8 cellular contexts compared by ENCODE assay signal in genomic region chr22:24273031-24273430, GRCh38. TPM values are rescaled to one million over a fixed set of nuclear protein-coding genes. Genes with fewer than 3 reads are reported as not detected.
DNase-seq lines count a peak whose midpoint lies in the region; ATAC-seq, FAIRE-seq and TF ChIP-seq lines count a peak whose summit lies in the region.
"Not testable (repeated sequence)": the region's sequence is repeated elsewhere in the genome, so short reads cannot be mapped to it uniquely, and the experiment has no call there.

No MANE protein-coding gene starts in this region.

- not testable (repeated sequence) for TF ChIP-seq CTCF in OCI-LY7 (conservative IDR thresholded peaks at IDR 0.05; ENCODE audit: low read length); K562 (IDR thresholded peaks at IDR 0.05 in 2 of 3, conservative IDR thresholded peaks at IDR 0.05 in 1 of 3; ENCODE audit: insufficient read depth in 2 of 3, low read depth in 1 of 3, low read length in 3 of 3); smooth muscle cell (IDR thresholded peaks at IDR 0.05; ENCODE audit: borderline replicate concordance, insufficient read depth, poor library complexity, severe bottlenecking)

- H3K27ac ChIP-seq in ACC112 (ENCODE audit: low read depth, low read length); OCI-LY7 (ENCODE audit: low read depth, low read length, poor library complexity, severe bottlenecking); K562 (ENCODE audit: extremely low read depth, low read depth, low read length); mesenchymal stem cell (ENCODE audit: low read length, poor library complexity, severe bottlenecking); smooth muscle cell (ENCODE audit: low read depth): not testable (repeated sequence)

- H4K91ac ChIP-seq in mesenchymal stem cell (ENCODE audit: low read length) = not testable (repeated sequence)

- FAIRE-seq in K562 (lab: Jason Lieb, UNC) = not testable (repeated sequence)

- not testable (repeated sequence) for H3K4me1 ChIP-seq in ACC112 (ENCODE audit: control insufficient read depth, insufficient read depth, low read length, unreplicated experiment); mesenchymal stem cell (ENCODE audit: control insufficient read depth, insufficient read depth, low read depth, low read length)
- H3K4me1 ChIP-seq in OCI-LY7 (ENCODE audit: insufficient read depth, low read length, poor library complexity, severe bottlenecking) (peaks cover 26% of the 10 kb centered on the region), K562 (replicated peaks in 1 of 2; ENCODE audit: control insufficient read depth in 2 of 2, insufficient read depth in 2 of 2, low read length in 2 of 2) (peaks cover 0 to 17% of the 10 kb centered on the region in 2 experiments; a peak in 2 of 5 replicates), smooth muscle cell (ENCODE audit: low read depth) (peaks cover 26% of the 10 kb centered on the region)

- H4K8ac ChIP-seq in mesenchymal stem cell (ENCODE audit: low read length) = not testable (repeated sequence)

- not testable (repeated sequence) for H3K36me3 ChIP-seq in ACC112 (ENCODE audit: insufficient read depth, low read length); K562 (ENCODE audit: control insufficient read depth, insufficient read depth, low read length); mesenchymal stem cell (ENCODE audit: control insufficient read depth in 1 of 2, insufficient read depth in 2 of 2, low read depth in 1 of 2, low read length in 2 of 2); smooth muscle cell (ENCODE audit: low read depth)
- H3K36me3 ChIP-seq in OCI-LY7 (ENCODE audit: insufficient read depth, low read length) = peaks cover 18% of the 10 kb centered on the region

- CTCF ChIA-PET in OCI-LY7 (lab: Charles Lee; ENCODE audit: unreplicated experiment); K562 (lab: Yijun Ruan, JAX; ENCODE audit: low intra/inter-chr PET ratio): not testable (repeated sequence)

- intact Hi-C loops in OCI-LY7 (cut with micrococcal nuclease; ENCODE audit: unreplicated experiment); activated T-helper 2 cell treated with anti-CD3 and anti-CD28 coated beads, Interferon-gamma antibody, Interleukin-2, Interleukin-4, amounts not matched to agents 10 μg/mL and 5 μg/mL and 100 μg/mL, durations not matched to agents 14 hours and 24 hours and 36 hours (cut with micrococcal nuclease); K562 (cut with micrococcal nuclease): not testable (repeated sequence)

- H3K9me1 ChIP-seq in K562 (ENCODE audit: control insufficient read depth, insufficient read depth, low read length) = not testable (repeated sequence)

- not testable (repeated sequence) for H3K9ac ChIP-seq in K562 (ENCODE audit: insufficient read depth in 1 of 2, low read depth in 2 of 2, low read length in 2 of 2); smooth muscle cell (ENCODE audit: low read depth)
- peak overlapping the region; percentile 55 for H3K9ac ChIP-seq in mesenchymal stem cell (ENCODE audit: low read length)

- not testable (repeated sequence) for H3K27me3 Mint-ChIP-seq in activated T-helper 2 cell treated with anti-CD3 and anti-CD28 coated beads, Interferon-gamma antibody, Interleukin-2, Interleukin-4, amounts not matched to agents 10 μg/mL and 5 μg/mL and 100 μg/mL, durations not matched to agents 14 hours and 24 hours and 36 hours (ENCODE audit: low read depth)

- H3K27me3 ChIP-seq in ACC112 (ENCODE audit: insufficient read depth, low read length); K562 (ENCODE audit: control insufficient read depth in 2 of 2, insufficient read depth in 2 of 2, low read length in 2 of 2); mesenchymal stem cell (ENCODE audit: control insufficient read depth in 1 of 2, insufficient read depth in 1 of 2, low read length in 2 of 2); smooth muscle cell (ENCODE audit: low read depth): not testable (repeated sequence)

- DNase-seq in OCI-LY7 (ENCODE audit: low spot score); activated T-helper 2 cell treated with anti-CD3 and anti-CD28 coated beads, Interferon-gamma antibody, Interleukin-2, Interleukin-4, amounts not matched to agents 10 μg/mL and 5 μg/mL and 100 μg/mL, durations not matched to agents 14 hours and 24 hours and 36 hours (ENCODE audit: low spot score); K562 (ENCODE audit: extremely low read depth in 1 of 4, low spot score in 3 of 4); mesenchymal stem cell; smooth muscle cell (lab: John Stamatoyannopoulos, UW; ENCODE audit: unreplicated experiment): not testable (repeated sequence)

- TF ChIP-seq EP300 in K562 (IDR thresholded peaks at IDR 0.05; ENCODE audit: low read length) = not testable (repeated sequence)

- peaks cover 28% of the 10 kb centered on the region for H3K36me3 Mint-ChIP-seq in activated T-helper 2 cell treated with anti-CD3 and anti-CD28 coated beads, Interferon-gamma antibody, Interleukin-2, Interleukin-4, amounts not matched to agents 10 μg/mL and 5 μg/mL and 100 μg/mL, durations not matched to agents 14 hours and 24 hours and 36 hours (ENCODE audit: low read depth)

- not testable (repeated sequence) for H4K20me1 ChIP-seq in OCI-LY7 (ENCODE audit: insufficient read depth, low read length); K562 (replicated peaks; ENCODE audit: control insufficient read depth, insufficient read depth, low read length)
- H4K20me1 ChIP-seq in smooth muscle cell (ENCODE audit: low read depth) = peaks cover 45% of the 10 kb centered on the region

- 15% methylated on average over 2 of the region's 2 CpGs for WGBS in K562 (ENCODE audit: insufficient coverage, low coverage, missing lambda C conversion rate)
- WGBS in mesenchymal stem cell = no CpG with 5 or more reads among the region's 2 CpGs
- WGBS in smooth muscle cell (ENCODE audit: low lambda C conversion rate) = 98% methylated on average over 2 of the region's 2 CpGs

- not testable (repeated sequence) for H3K14ac ChIP-seq in mesenchymal stem cell (ENCODE audit: low read length in 2 of 2)

- peak; percentile 25 for ATAC-seq in GM18520 (IDR thresholded peaks at IDR 0.05; ENCODE audit: unreplicated experiment)
- peak; percentile 71 to 73 for ATAC-seq in activated CD4-positive, CD25-positive, alpha-beta regulatory T cell treated with anti-CD3 and anti-CD28 coated beads, Interleukin-2, amount 50 U/mL, for 24 hours
- not testable (repeated sequence) for ATAC-seq in K562

- in situ Hi-C loops in K562 (cut with MboI) = loop anchor here (25.0 kb wide), 1 partner anchor 1336 kb away; no protein-coding TSS in a partner anchor

- H3K4me2 ChIP-seq in OCI-LY7 (ENCODE audit: low read length) (peak overlapping the region; percentile 80), smooth muscle cell (peak overlapping the region; percentile 1)
- H3K4me2 ChIP-seq in K562 (ENCODE audit: insufficient read depth, low read length); mesenchymal stem cell (ENCODE audit: low read length, poor library complexity, severe bottlenecking): not testable (repeated sequence)

- H2BK12ac ChIP-seq in mesenchymal stem cell (ENCODE audit: low read length in 2 of 2) = not testable (repeated sequence)

- H3K79me2 ChIP-seq in ACC112 (ENCODE audit: control insufficient read depth, insufficient read depth, low read length, unreplicated experiment) (peaks cover 55% of the 10 kb centered on the region), OCI-LY7 (ENCODE audit: insufficient read depth, low read depth, low read length) (peaks cover 64% of the 10 kb centered on the region), K562 (ENCODE audit: control insufficient read depth, insufficient read depth, low read length) (peaks cover 50% of the 10 kb centered on the region), smooth muscle cell (ENCODE audit: low read depth) (peaks cover 64% of the 10 kb centered on the region)

- H2BK15ac ChIP-seq in mesenchymal stem cell (ENCODE audit: low read depth, poor library complexity, severe bottlenecking) = not testable (repeated sequence)

- not testable (repeated sequence) for H2BK5ac ChIP-seq in mesenchymal stem cell (ENCODE audit: low read depth, low read length, poor library complexity, severe bottlenecking)

- not testable (repeated sequence) for H2BK120ac ChIP-seq in mesenchymal stem cell (ENCODE audit: low read depth, low read length)

- not testable (repeated sequence) for H3K23ac ChIP-seq in mesenchymal stem cell (ENCODE audit: low read length in 2 of 2)

- H3K27ac Mint-ChIP-seq in activated T-helper 2 cell treated with anti-CD3 and anti-CD28 coated beads, Interferon-gamma antibody, Interleukin-2, Interleukin-4, amounts not matched to agents 10 μg/mL and 5 μg/mL and 100 μg/mL, durations not matched to agents 14 hours and 24 hours and 36 hours = not testable (repeated sequence)

- H2AFZ ChIP-seq in ACC112 (ENCODE audit: low read length, unreplicated experiment); OCI-LY7 (ENCODE audit: low read length); K562 (ENCODE audit: low read depth, low read length); mesenchymal stem cell (ENCODE audit: low read depth, low read length); smooth muscle cell (ENCODE audit: low read depth): not testable (repeated sequence)

- not testable (repeated sequence) for H2AK5ac ChIP-seq in mesenchymal stem cell (ENCODE audit: low read length, severe bottlenecking)

- peaks cover 24% of the 10 kb centered on the region for H3K4me1 Mint-ChIP-seq in activated T-helper 2 cell treated with anti-CD3 and anti-CD28 coated beads, Interferon-gamma antibody, Interleukin-2, Interleukin-4, amounts not matched to agents 10 μg/mL and 5 μg/mL and 100 μg/mL, durations not matched to agents 14 hours and 24 hours and 36 hours (ENCODE audit: low read depth)

- not testable (repeated sequence) for TF ChIP-seq RAD21 in K562 (CRISPR knock-in tag; conservative IDR thresholded peaks at IDR 0.05 in 1 of 2, IDR thresholded peaks at IDR 0.05 in 1 of 2)

- not testable (repeated sequence) for H3K79me1 ChIP-seq in mesenchymal stem cell (replicated peaks; ENCODE audit: low read length, poor library complexity, severe bottlenecking)

- not testable (repeated sequence) for H3K18ac ChIP-seq in mesenchymal stem cell (ENCODE audit: low read depth in 1 of 2, low read length in 2 of 2)

- not testable (repeated sequence) for TF ChIP-seq POLR2A in K562 (conservative IDR thresholded peaks at IDR 0.05)

- not testable (repeated sequence) for BruUV-seq in OCI-LY7 (replicated peaks; lab: Mats Ljungman, UMichigan); K562 (replicated peaks; lab: Mats Ljungman, UMichigan)

- H3K9me2 ChIP-seq in OCI-LY7 (ENCODE audit: insufficient read depth, low read length) = not testable (repeated sequence)

- H3K4ac ChIP-seq in mesenchymal stem cell (ENCODE audit: low read depth in 1 of 2, low read length in 2 of 2) = not testable (repeated sequence)

- not testable (repeated sequence) for H3K9me3 Mint-ChIP-seq in activated T-helper 2 cell treated with anti-CD3 and anti-CD28 coated beads, Interferon-gamma antibody, Interleukin-2, Interleukin-4, amounts not matched to agents 10 μg/mL and 5 μg/mL and 100 μg/mL, durations not matched to agents 14 hours and 24 hours and 36 hours

- H3K4me3 ChIP-seq in ACC112 (ENCODE audit: low read depth, low read length) (peak overlapping the region; percentile 31; the same call in 1 of the 2 replicates), OCI-LY7 (ENCODE audit: low read depth, low read length, poor library complexity, severe bottlenecking) (peak overlapping the region; percentile 95), mesenchymal stem cell (ENCODE audit: insufficient read depth in 1 of 2, low read depth in 1 of 2, low read length in 2 of 2) (peak overlapping the region in 1 of 2 experiments; percentile 96)
- H3K4me3 ChIP-seq in K562, smooth muscle cell: not testable (repeated sequence)

- H3K9me3 ChIP-seq in OCI-LY7 (ENCODE audit: low read length); K562 (replicated peaks; ENCODE audit: control insufficient read depth, insufficient read depth, low read depth, low read length); mesenchymal stem cell (ENCODE audit: control insufficient read depth, low read length); smooth muscle cell (replicated peaks; ENCODE audit: low read depth): not testable (repeated sequence)

- H3F3A ChIP-seq in smooth muscle cell (ENCODE audit: low read depth) = not testable (repeated sequence)

- POLR2A ChIA-PET in OCI-LY7 (lab: Charles Lee) = interaction anchor here (1.0 to 1.6 kb wide), 2 partner anchors 12 to 154 kb away, joined by 3 read pairs; no protein-coding TSS in a partner anchor
- POLR2A ChIA-PET in K562 (lab: Yijun Ruan, JAX) = not testable (repeated sequence)

- H3K4me3 Mint-ChIP-seq in activated T-helper 2 cell treated with anti-CD3 and anti-CD28 coated beads, Interferon-gamma antibody, Interleukin-2, Interleukin-4, amounts not matched to agents 10 μg/mL and 5 μg/mL and 100 μg/mL, durations not matched to agents 14 hours and 24 hours and 36 hours (ENCODE audit: low read depth) = peak overlapping the region; percentile 49

RNA-seq across cellular contexts. Expression of gene SPECC1L, which starts 2.4 kb away (rescaled TPM):
- 42.4 and 47.0 TPM in 2 replicates for total RNA-seq in OCI-LY7 (2014; rRNA removed; shearing (Covaris generic))
- total RNA-seq in OCI-LY7 (2022) (65.5 and 66.2 TPM in 2 replicates), K562 (2014; rRNA removed) (11.5 and 15.4 TPM in 2 replicates), K562 (2014; rRNA removed; fragmentation: Illumina TruSeq; extraction: Trizol) (17.6 and 19.4 TPM in 2 replicates), K562 (2015; rRNA removed; fragmentation: Illumina TruSeq; extraction: Trizol) (19.2 and 20.3 TPM in 2 replicates), K562 (2021) (26.0 and 27.9 TPM in 2 replicates), smooth muscle cell (19.1 and 19.5 TPM in 2 replicates)
- 35.9 and 40.9 TPM in 2 replicates for total RNA-seq in activated T-helper 2 cell treated with anti-CD3 and anti-CD28 coated beads, Interferon-gamma antibody, Interleukin-2, Interleukin-4, amounts not matched to agents 10 μg/mL and 5 μg/mL and 100 μg/mL, durations not matched to agents 14 hours and 24 hours and 36 hours
- 26.8 and 55.2 TPM in 2 replicates for total RNA-seq in K562 (2011; cell fraction: chromatin; rRNA removed; ENCODE audit: low replicate concordance)
- 14.2 and 18.8 TPM in 2 replicates for total RNA-seq in K562 (2011; cell fraction: nucleolus; rRNA removed)
- total RNA-seq in K562 (2011; cell fraction: nucleoplasm; rRNA removed) = 20.5 and 27.3 TPM in 2 replicates
- polyA plus RNA-seq in K562 (2011; rRNA removed) (13.0 and 15.8 TPM in 2 replicates), K562 (2014; fragmentation: Illumina TruSeq; extraction: Trizol) (11.7 and 14.5 TPM in 2 replicates), K562 (2014; fragmentation: Nextera tagmentation; extraction: Ambion mirVana) (1 to 10 TPM; 1.4 to 2.6 TPM), K562 (2014; rRNA removed) (9.1 and 9.8 TPM in 2 replicates), smooth muscle cell (10.0 and 16.1 TPM in 2 replicates)
- polyA plus RNA-seq in K562 (2011; cell fraction: cytosol; rRNA removed) = 9.1 and 9.5 TPM in 2 replicates
- 15.3 and 16.7 TPM in 2 replicates for polyA plus RNA-seq in K562 (2011; cell fraction: nucleus; rRNA removed)
- polyA plus RNA-seq in K562 (2012) = 11.1 and 12.7 TPM in 2 replicates
- polyA minus RNA-seq in K562 (2011; rRNA and poly(A)+ RNA removed) = 35.3 and 44.3 TPM in 2 replicates
- 14.5 and 16.0 TPM in 2 replicates for polyA minus RNA-seq in K562 (2011; cell fraction: cytosol; rRNA and poly(A)+ RNA removed)
- 11.0 and 24.5 TPM in 2 replicates for polyA minus RNA-seq in K562 (2011; cell fraction: nucleus; rRNA and poly(A)+ RNA removed)
- 28.6 TPM for polyA plus RNA-seq in mesenchymal stem cell (2013, experiment 1 of 2)
- 31.0 TPM for polyA plus RNA-seq in mesenchymal stem cell (2013, experiment 2 of 2)

RNA-seq across cellular contexts. Expression of gene GGT5, which starts 28.1 kb away (rescaled TPM):
- 0.06 and 0.10 TPM in 2 replicates for total RNA-seq in OCI-LY7 (2014; rRNA removed; shearing (Covaris generic))
- not detected in 2 replicates for total RNA-seq in OCI-LY7 (2022)
- total RNA-seq in activated T-helper 2 cell treated with anti-CD3 and anti-CD28 coated beads, Interferon-gamma antibody, Interleukin-2, Interleukin-4, amounts not matched to agents 10 μg/mL and 5 μg/mL and 100 μg/mL, durations not matched to agents 14 hours and 24 hours and 36 hours = 0.05 TPM in 1 of 2 replicates, not detected in the other
- total RNA-seq in K562 (2011; cell fraction: chromatin; rRNA removed; ENCODE audit: low replicate concordance) = 0.84 and 2.9 TPM in 2 replicates
- 0.26 and 1.3 TPM in 2 replicates for total RNA-seq in K562 (2011; cell fraction: nucleolus; rRNA removed)
- 0.44 and 0.84 TPM in 2 replicates for total RNA-seq in K562 (2011; cell fraction: nucleoplasm; rRNA removed)
- total RNA-seq in K562 (2014; rRNA removed) = 0.16 TPM in 1 of 2 replicates, not detected in the other
- total RNA-seq in K562 (2014; rRNA removed; fragmentation: Illumina TruSeq; extraction: Trizol) = not detected in 2 replicates
- 0.19 and 0.69 TPM in 2 replicates for total RNA-seq in K562 (2015; rRNA removed; fragmentation: Illumina TruSeq; extraction: Trizol)
- total RNA-seq in K562 (2021) = 0.18 and 0.81 TPM in 2 replicates
- polyA plus RNA-seq in K562 (2011; rRNA removed) = 0.07 and 0.26 TPM in 2 replicates
- polyA plus RNA-seq in K562 (2011; cell fraction: cytosol; rRNA removed) = 0.40 and 3.1 TPM in 2 replicates
- 3.7 and 14.6 TPM in 2 replicates for polyA plus RNA-seq in K562 (2011; cell fraction: nucleus; rRNA removed)
- polyA plus RNA-seq in K562 (2012) = 1.4 and 2.3 TPM in 2 replicates
- polyA plus RNA-seq in K562 (2014; fragmentation: Illumina TruSeq; extraction: Trizol) = 0.46 and 0.58 TPM in 2 replicates
- not detected for polyA plus RNA-seq in K562 (2014; fragmentation: Nextera tagmentation; extraction: Ambion mirVana)
- 0.17 and 0.46 TPM in 2 replicates for polyA plus RNA-seq in K562 (2014; rRNA removed)
- 0.42 TPM in 1 of 2 replicates, not detected in the other for polyA minus RNA-seq in K562 (2011; rRNA and poly(A)+ RNA removed)
- polyA minus RNA-seq in K562 (2011; cell fraction: cytosol; rRNA and poly(A)+ RNA removed) = not detected in 2 replicates
- polyA minus RNA-seq in K562 (2011; cell fraction: nucleus; rRNA and poly(A)+ RNA removed) = 0.54 and 0.67 TPM in 2 replicates
- 181 TPM for polyA plus RNA-seq in mesenchymal stem cell (2013, experiment 1 of 2)
- 135 TPM for polyA plus RNA-seq in mesenchymal stem cell (2013, experiment 2 of 2)
- 3.7 and 5.4 TPM in 2 replicates for total RNA-seq in smooth muscle cell
- polyA plus RNA-seq in smooth muscle cell = 12.4 and 12.8 TPM in 2 replicates
